8 cellular contexts compared by ENCODE assay signal in the genomic region with DNA sequence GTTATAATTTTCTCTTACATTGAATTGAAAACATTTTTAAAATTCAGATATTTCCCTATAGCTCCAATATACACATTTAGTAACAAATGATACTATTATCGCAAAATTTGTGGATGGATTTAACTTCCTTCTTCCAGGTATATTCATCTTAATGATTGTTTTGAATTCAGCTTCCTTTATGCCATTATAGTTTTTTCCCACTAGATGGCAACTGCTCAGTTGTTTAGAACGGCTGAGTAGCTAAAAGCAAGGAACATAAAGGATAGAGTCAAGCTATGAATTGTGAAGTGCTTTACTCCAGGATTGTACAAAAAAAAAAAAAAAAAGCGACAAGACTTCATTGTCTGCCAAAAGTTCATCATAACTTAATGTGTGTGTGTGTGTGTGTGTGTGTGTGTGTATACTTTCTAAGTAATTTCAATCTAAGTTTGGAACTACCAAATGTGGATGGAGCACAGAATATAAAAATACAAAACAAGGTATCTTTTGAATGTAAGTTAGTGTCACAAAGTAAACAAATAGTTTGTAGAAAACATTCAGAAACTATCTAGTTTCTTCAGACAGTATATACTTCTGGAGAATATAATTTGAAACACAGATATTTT.
A peak's percentile ranks its signal among the peaks of the same experiment; 100 is the strongest.
DNase-seq lines count a peak whose midpoint lies in the region; TF ChIP-seq lines count a peak whose summit lies in the region.

No MANE protein-coding gene starts in this region.

- H3K4me1 Mint-ChIP-seq in activated CD4-positive, alpha-beta T cell treated with anti-CD3 and anti-CD28 coated beads, Interleukin-2, amount 10 ng/mL, durations not matched to agents 24 days and 14 days, result no peaks in the 10 kb centered on the region

- no peak overlapping the region for H3K27ac Mint-ChIP-seq in activated CD4-positive, alpha-beta T cell treated with anti-CD3 and anti-CD28 coated beads, Interleukin-2, amount 10 ng/mL, durations not matched to agents 24 days and 14 days

- no peak overlapping the region for H3K27ac ChIP-seq in breast epithelium

- H3K9me3 ChIP-seq in breast epithelium, result no peaks in the 10 kb centered on the region
- no peaks in the 10 kb centered on the region for H3K9me3 ChIP-seq in MG63

- H3K4me1 ChIP-seq in breast epithelium, result no peaks in the 10 kb centered on the region

- peak in 2 of 3 donors; percentile 9 to 30 for TF ChIP-seq CTCF in breast epithelium (IDR thresholded peaks at IDR 0.05)

- intact Hi-C loops in breast epithelium (cut with DNase I; ENCODE audit: low total_unique reads), result no loop called here
- intact Hi-C loops in activated CD4-positive, alpha-beta T cell treated with anti-CD3 and anti-CD28 coated beads, Interleukin-2, amount 10 ng/mL, durations not matched to agents 24 days and 14 days (cut with micrococcal nuclease), result no loop called here

- no peaks in the 10 kb centered on the region for H3K36me3 Mint-ChIP-seq in activated CD4-positive, alpha-beta T cell treated with anti-CD3 and anti-CD28 coated beads, Interleukin-2, amount 10 ng/mL, durations not matched to agents 24 days and 14 days (ENCODE audit: low read depth)

- H3K27me3 Mint-ChIP-seq in activated CD4-positive, alpha-beta T cell treated with anti-CD3 and anti-CD28 coated beads, Interleukin-2, amount 10 ng/mL, durations not matched to agents 24 days and 14 days, result no peaks in the 10 kb centered on the region

- no peaks in the 10 kb centered on the region for H3K27me3 ChIP-seq in breast epithelium
- no peaks in the 10 kb centered on the region for H3K27me3 ChIP-seq in MG63

- H3K9me3 Mint-ChIP-seq in activated CD4-positive, alpha-beta T cell treated with anti-CD3 and anti-CD28 coated beads, Interleukin-2, amount 10 ng/mL, durations not matched to agents 24 days and 14 days, result no peaks in the 10 kb centered on the region

- no peak overlapping the region for H3K4me3 Mint-ChIP-seq in activated CD4-positive, alpha-beta T cell treated with anti-CD3 and anti-CD28 coated beads, Interleukin-2, amount 10 ng/mL, durations not matched to agents 24 days and 14 days

- no peak overlapping the region for H3K4me3 ChIP-seq in breast epithelium
- H3K4me3 ChIP-seq in MG63, result no peak overlapping the region

- peak; percentile 55 for DNase-seq in NCI-H510A treated with DMSO at 0.1 percent for 48 hours (lab: John Stamatoyannopoulos, UW)
- DNase-seq in NCI-H510A (lab: John Stamatoyannopoulos, UW), result no peak
- DNase-seq in NCI-H2029 treated with DMSO at 0.1 percent for 48 hours (lab: John Stamatoyannopoulos, UW), result peak; percentile 0
- DNase-seq in breast epithelium (ENCODE audit: low spot score in 2 of 2), result no peak
- peak; percentile 29 for DNase-seq in myocyte (ENCODE audit: low read depth)
- no peak for DNase-seq in NCI-H187 treated with DMSO at 0.1 percent for 48 hours (lab: John Stamatoyannopoulos, UW)
- DNase-seq in MG63, result no peak
- no peak for DNase-seq in activated CD4-positive, alpha-beta T cell treated with anti-CD3 and anti-CD28 coated beads, Interleukin-2, amount 10 ng/mL, durations not matched to agents 24 days and 14 days

- TF ChIP-seq POLR2A in breast epithelium (IDR thresholded peaks at IDR 0.05), result no peak

- no peaks in the 10 kb centered on the region for H3K36me3 ChIP-seq in breast epithelium
- no peaks in the 10 kb centered on the region for H3K36me3 ChIP-seq in MG63

Comparison
In these comparisons a context has a peak if more than half of its experiments do, and no peak if none do; other contexts are left out.
1. DNase-seq: peak in NCI-H510A treated with DMSO at 0.1 percent for 48 hours (single experiment), NCI-H2029 treated with DMSO at 0.1 percent for 48 hours (single experiment) and myocyte (single experiment); none in NCI-H510A (single experiment), breast epithelium (0 of 2), NCI-H187 treated with DMSO at 0.1 percent for 48 hours (single experiment), MG63 (single experiment) and activated CD4-positive, alpha-beta T cell treated with anti-CD3 and anti-CD28 coated beads, Interleukin-2, amount 10 ng/mL, durations not matched to agents 24 days and 14 days (single experiment).